Comparison of ENCODE assay signal across 3 cellular contexts in genomic region chr1:212844521-212844920, GRCh38. TPM values are rescaled to one million over a fixed set of nuclear protein-coding genes. Genes with fewer than 3 reads are reported as not detected.
"Had no signal": no experiment of that assay in that cellular context is flagged by ENCODE, and none has a peak within 500 bp of the region (broad histone marks: within the 10 kb centered on the region; RNA-seq: fewer than 3 reads in every experiment).

No MANE protein-coding gene starts in this region.

RNA-seq across cellular contexts. Expression of gene SPATA45, which starts 2.9 kb away (rescaled TPM):
- total RNA-seq: HT-29, HT1080, IMR-90 had no signal
- polyA plus RNA-seq: IMR-90 had no signal
